In the genomic region with DNA sequence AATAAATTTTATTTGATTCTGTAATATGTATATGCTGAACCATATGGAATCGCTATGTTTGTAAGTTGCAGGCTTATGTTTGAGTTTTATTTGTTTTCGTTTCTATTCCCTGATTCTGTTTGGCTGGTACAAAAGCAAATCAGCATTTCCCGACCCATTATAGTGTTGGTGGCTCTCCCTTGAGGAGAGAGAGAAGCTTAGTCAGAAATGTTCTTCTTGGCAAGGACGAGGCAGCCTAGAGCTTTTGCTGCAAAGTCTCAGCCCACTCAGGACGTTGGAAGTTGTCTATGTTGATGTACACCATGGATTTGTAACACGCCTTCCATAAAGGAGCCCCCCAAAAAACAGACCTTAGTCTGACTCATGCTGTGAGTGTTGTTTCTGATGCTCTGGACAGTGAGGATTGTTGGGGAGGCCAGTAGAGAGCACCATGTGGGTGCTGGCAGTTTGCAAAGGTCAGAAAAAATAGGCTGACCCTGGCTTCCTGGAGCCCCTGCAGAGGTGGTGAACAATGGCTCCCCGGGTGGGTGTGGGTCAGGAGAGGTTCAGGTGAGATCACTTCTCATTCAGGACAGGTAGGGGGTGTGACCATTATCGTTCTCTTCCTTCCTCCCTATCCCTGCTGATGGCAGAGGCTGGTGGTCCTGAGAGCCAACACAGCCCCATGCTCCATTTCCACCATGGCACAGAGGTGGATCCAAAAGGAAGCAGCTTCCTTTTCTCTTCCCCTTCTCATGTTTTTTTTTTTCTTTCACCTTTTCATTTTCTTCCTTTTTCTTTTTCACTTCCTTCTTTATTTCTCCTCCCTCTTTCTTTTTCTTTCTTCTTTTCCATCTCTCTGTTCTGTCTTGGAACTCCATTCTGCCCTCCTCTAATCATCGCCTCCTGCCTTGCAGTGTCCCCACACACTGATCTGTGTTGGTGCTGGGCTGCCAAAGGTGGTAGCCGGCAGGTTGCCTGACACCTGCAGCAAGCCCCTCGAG, we compare ENCODE assay signal across 19 cellular contexts.
DNase-seq lines count a peak whose midpoint lies in the region; ATAC-seq, FAIRE-seq and TF ChIP-seq lines count a peak whose summit lies in the region.
"Had no signal": no experiment of that assay in that cellular context is flagged by ENCODE, and none has a peak within 500 bp of the region (broad histone marks: within the 10 kb centered on the region; RNA-seq: fewer than 3 reads in every experiment).

No MANE protein-coding gene starts in this region.

- no peak overlapping the region for H3K14ac ChIP-seq in H1 (ENCODE audit: insufficient read length)

- H4K8ac ChIP-seq in H1 (ENCODE audit: extremely low read depth, insufficient read depth, low read length), result no peak overlapping the region

- no peaks in the 10 kb centered on the region; a peak in 1 of 8 replicates for H3K36me3 ChIP-seq in H1 (ENCODE audit: control insufficient read depth in 2 of 4, insufficient read depth in 4 of 4, low read length in 3 of 4)
- H3K36me3 ChIP-seq: BLaER1 had no signal

- H3K79me1 ChIP-seq in H1 (ENCODE audit: low read depth, low read length), result no peaks in the 10 kb centered on the region

- CTCF ChIA-PET in WTC11 (lab: Charles Lee) (interaction anchor here (1.1 to 2.0 kb wide), 3 partner anchors 18 to 152 kb away, joined by 4 to 5 read pairs (median 4); no protein-coding TSS in a partner anchor), H1 (lab: Charles Lee; ENCODE audit: partially characterized antibody) (interaction anchor here (0.6 to 13.0 kb wide), 9 partner anchors 9 to 152 kb away, joined by 3 to 112 read pairs (median 4); no protein-coding TSS in a partner anchor)

- H3K36me3 Mint-ChIP-seq in WTC11, result peaks cover 6% of the 10 kb centered on the region
- peaks cover 33% of the 10 kb centered on the region for H3K36me3 Mint-ChIP-seq in glutamatergic neuron (ENCODE audit: unreplicated experiment)
- H3K36me3 Mint-ChIP-seq: CD4-positive, alpha-beta memory T cell had no signal

- H2BK15ac ChIP-seq in H1 (ENCODE audit: low read length), result no peak overlapping the region

- no peak overlapping the region for H4K91ac ChIP-seq in H1 (replicated peaks; ENCODE audit: insufficient read length, low read length)

- no peak for TF ChIP-seq POLR2A in H1 (IDR thresholded peaks at IDR 0.05; ENCODE audit: control extremely low read depth in 1 of 2, low read depth in 2 of 2, low read length in 2 of 2)

- no peak overlapping the region for H2BK5ac ChIP-seq in H1 (ENCODE audit: low read depth, low read length)

- H4K5ac ChIP-seq in H1 (ENCODE audit: insufficient read length, low read depth, low read length), result no peak overlapping the region

- no peak overlapping the region for H3K23ac ChIP-seq in H1 (ENCODE audit: insufficient read length)

- H3K9me3 Mint-ChIP-seq in WTC11 (no peaks in the 10 kb centered on the region), glutamatergic neuron (ENCODE audit: unreplicated experiment) (peaks cover 7% of the 10 kb centered on the region)
- H3K9me3 Mint-ChIP-seq: CD4-positive, alpha-beta memory T cell had no signal

- H3K4me2 ChIP-seq in H1 (ENCODE audit: insufficient read depth in 1 of 2, low read depth in 2 of 2, low read length in 2 of 2), result no peak overlapping the region
- H3K4me2 ChIP-seq: A549, BLaER1 had no signal

- H3K27me3 Mint-ChIP-seq in WTC11 (ENCODE audit: low read depth) (no peaks in the 10 kb centered on the region), glutamatergic neuron (ENCODE audit: unreplicated experiment) (peaks cover 4% of the 10 kb centered on the region)

- H3K56ac ChIP-seq in H1 (replicated peaks; ENCODE audit: insufficient read length, low read depth, low read length), result no peak overlapping the region

- POLR2A ChIA-PET in WTC11 (lab: Charles Lee), result no interaction called here
- POLR2A ChIA-PET in H1 (lab: Charles Lee; ENCODE audit: partially characterized antibody), result no interaction called here

- no peaks in the 10 kb centered on the region for H3K9me3 ChIP-seq in H1 (ENCODE audit: insufficient read depth in 2 of 2, low read depth in 1 of 2, low read length in 1 of 2)
- H3K9me3 ChIP-seq: A549, BLaER1 had no signal

- peak overlapping the region; percentile 41; the same call in 1 of the 2 replicates for H2BK20ac ChIP-seq in H1 (ENCODE audit: low read length)

- peaks cover 0 to 4% (median 2%) of the 10 kb centered on the region in 4 experiments; a peak in 4 of 7 replicates for H3K4me1 ChIP-seq in H1 (replicated peaks in 1 of 4; ENCODE audit: control insufficient read depth in 3 of 4, insufficient read depth in 4 of 4, low read length in 3 of 4)
- H3K4me1 ChIP-seq: A549 had no signal

- no peak for TF ChIP-seq EP300 in H1 (IDR thresholded peaks at IDR 0.05; ENCODE audit: borderline replicate concordance in 1 of 2, low read depth in 2 of 2, low read length in 2 of 2)

- no peak overlapping the region for H2BK120ac ChIP-seq in H1 (replicated peaks; ENCODE audit: low read depth, low read length)

- 0 out of 2 replicates have a peak overlapping the region, but pooled peaks have one; percentile 49 for H3K18ac ChIP-seq in H1 (ENCODE audit: extremely low read depth, low read length)

- peaks cover 0 to 2% of the 10 kb centered on the region in 2 experiments for H4K20me1 ChIP-seq in H1 (replicated peaks in 1 of 2; ENCODE audit: control insufficient read depth in 1 of 2, insufficient read depth in 2 of 2, low read length in 2 of 2)
- H4K20me1 ChIP-seq: BLaER1 had no signal

- intact Hi-C loops in left ventricle myocardium superior (cut with micrococcal nuclease), result no loop called here

- H3K27ac Mint-ChIP-seq in WTC11 (no peak overlapping the region), glutamatergic neuron (ENCODE audit: unreplicated experiment) (no peak overlapping the region)
- H3K27ac Mint-ChIP-seq: CD4-positive, alpha-beta memory T cell had no signal

- H3K4me3 Mint-ChIP-seq in WTC11 (no peak overlapping the region), glutamatergic neuron (ENCODE audit: unreplicated experiment) (no peak overlapping the region)
- H3K4me3 Mint-ChIP-seq: CD4-positive, alpha-beta memory T cell had no signal

- H2AFZ ChIP-seq in H1 (ENCODE audit: low read length), result no peak overlapping the region
- H2AFZ ChIP-seq: GM23248 had no signal

- no peak overlapping the region for H2BK12ac ChIP-seq in H1 (ENCODE audit: low read depth, low read length)

- no peaks in the 10 kb centered on the region for H3K79me2 ChIP-seq in H1 (ENCODE audit: control insufficient read depth in 1 of 2, insufficient read depth in 2 of 2, low read length in 2 of 2)

- ATAC-seq in WTC11, result no peak
- ATAC-seq in left ventricle myocardium superior, result peak; percentile 19
- ATAC-seq: HCT116 had no signal

- H3K4me3 ChIP-seq in H1 (ENCODE audit: extremely low read depth in 1 of 4, insufficient read depth in 2 of 4, low read depth in 3 of 4, low read length in 4 of 4), result no peak overlapping the region
- H3K4me3 ChIP-seq: A549, BLaER1, GM23248 had no signal

- no peak for TF ChIP-seq RAD21 in H1 (IDR thresholded peaks at IDR 0.05 in 1 of 2, conservative IDR thresholded peaks at IDR 0.05 in 1 of 2; ENCODE audit: low read depth in 2 of 2, low read length in 2 of 2)

- no peaks in the 10 kb centered on the region for H3K27me3 ChIP-seq in H1 (replicated peaks in 1 of 4; ENCODE audit: control insufficient read depth in 3 of 4, extremely low read depth in 1 of 4, insufficient read depth in 3 of 4, low read length in 3 of 4)
- H3K27me3 ChIP-seq: BLaER1 had no signal

- H3K4ac ChIP-seq in H1 (replicated peaks; ENCODE audit: insufficient read length, low read depth, low read length), result no peak overlapping the region

- no peak for DNase-seq in WTC11 (ENCODE audit: low spot score)
- DNase-seq in H1 (ENCODE audit: low read depth in 1 of 2, low spot score in 2 of 2), result no peak
- DNase-seq in left ventricle myocardium superior, result no peak
- peak; percentile 27 for DNase-seq in occipital lobe (lab: John Stamatoyannopoulos, UW)
- DNase-seq in NCI-H526 (lab: John Stamatoyannopoulos, UW), result no peak
- DNase-seq in NCI-H2081 treated with DMSO at 0.1 percent for 48 hours (lab: John Stamatoyannopoulos, UW), result no peak
- DNase-seq in glutamatergic neuron, result no peak
- DNase-seq: CD4-positive, alpha-beta memory T cell; DMS153; GDM1; NCI-H1092 treated with DMSO at 0.1 percent for 48 hours; NCI-H146; NCI-H2029 treated with DMSO at 0.1 percent for 48 hours; NCI-H2171 treated with DMSO at 0.1 percent for 48 hours; RPMI8226 had no signal

- H3K4me1 Mint-ChIP-seq in WTC11, result peaks cover 9% of the 10 kb centered on the region
- peaks cover 33% of the 10 kb centered on the region for H3K4me1 Mint-ChIP-seq in glutamatergic neuron (ENCODE audit: low read depth, unreplicated experiment)
- H3K4me1 Mint-ChIP-seq: CD4-positive, alpha-beta memory T cell had no signal

- no peak overlapping the region for H2AK5ac ChIP-seq in H1 (ENCODE audit: low read depth, low read length)

- no peak overlapping the region for H3K27ac ChIP-seq in H1 (ENCODE audit: low read depth, low read length)
- H3K27ac ChIP-seq: A549, BLaER1, GM23248 had no signal

- no peak for FAIRE-seq in H1 (lab: Jason Lieb, UNC)
- FAIRE-seq: A549 had no signal

- H3K23me2 ChIP-seq in H1 (ENCODE audit: low read depth, low read length), result no peaks in the 10 kb centered on the region; the same call in 1 of the 2 replicates

- no peak for TF ChIP-seq CTCF in WTC11 (IDR thresholded peaks at IDR 0.05)
- TF ChIP-seq CTCF in H1 (IDR thresholded peaks at IDR 0.05; ENCODE audit: control extremely low read depth in 1 of 3, insufficient read depth in 1 of 3, low read depth in 1 of 3, low read length in 3 of 3), result no peak
- TF ChIP-seq CTCF in glutamatergic neuron (IDR thresholded peaks at IDR 0.05; ENCODE audit: partially characterized antibody, unreplicated experiment), result no peak

- H3K9ac ChIP-seq in H1 (replicated peaks in 1 of 4; ENCODE audit: extremely low read depth in 1 of 4, low read depth in 3 of 4, low read length in 3 of 4), result no peak overlapping the region
- H3K9ac ChIP-seq: BLaER1, GM23248 had no signal

- 77% methylated on average over 10 of the region's 11 CpGs; no CpG with 5 or more reads in 1 of the 2 experiments for WGBS in H1 (ENCODE audit: extremely low coverage in 1 of 2, insufficient coverage in 1 of 2, insufficient read length in 1 of 2, insufficient replicate concordance in 2 of 2, low coverage in 1 of 2, low lambda C conversion rate in 2 of 2, missing lambda C conversion rate in 1 of 2), 2 experiments

TF ChIP-seq in WTC11, 78 proteins besides CTCF, POLR2A, EP300 and RAD21 (continues in another document):
- peak; percentile 57; the same call in 1 of the 2 replicates for TF ChIP-seq ZNF423 (CRISPR knock-in tag; IDR thresholded peaks at IDR 0.05)

TF ChIP-seq in H1, 55 proteins besides CTCF, POLR2A, EP300 and RAD21 (continues in another document):
- TF ChIP-seq KDM5A (IDR thresholded peaks at IDR 0.05; ENCODE audit: low read length), result no peak
- TF ChIP-seq SP4 (IDR thresholded peaks at IDR 0.05; ENCODE audit: low read length), result no peak
- TF ChIP-seq HDAC6 (IDR thresholded peaks at IDR 0.05; ENCODE audit: low read depth, low read length), result no peak
- TF ChIP-seq RXRA (IDR thresholded peaks at IDR 0.05; ENCODE audit: insufficient read depth, low read depth, low read length), result no peak
- no peak for TF ChIP-seq KDM1A (IDR thresholded peaks at IDR 0.05; ENCODE audit: borderline replicate concordance, low read length)
